ENCODE assay signal across 18 cellular contexts in the genomic region with DNA sequence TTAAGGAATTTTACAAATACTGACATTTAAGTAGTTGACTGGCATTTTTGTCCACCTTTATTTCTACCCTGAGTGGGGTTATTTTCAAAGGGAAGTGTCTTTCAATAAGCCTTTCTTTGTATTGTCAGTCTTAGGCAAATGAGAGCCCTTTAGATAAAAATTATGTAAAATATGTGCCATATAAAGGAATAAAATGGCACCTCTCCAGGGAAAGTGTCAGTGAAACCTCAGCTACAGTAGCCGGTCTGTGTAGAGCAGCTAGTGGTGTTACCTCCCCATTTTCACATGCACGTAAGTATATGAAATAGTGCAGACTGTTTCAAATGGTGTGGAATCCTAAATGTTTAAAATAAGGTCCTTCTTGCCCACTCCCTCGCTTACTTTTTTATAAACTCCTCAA. TPM values are rescaled to one million over a fixed set of nuclear protein-coding genes. Genes with fewer than 3 reads are reported as not detected.
DNase-seq lines count a peak whose midpoint lies in the region; ATAC-seq and TF ChIP-seq lines count a peak whose summit lies in the region.
"Had no signal": no experiment of that assay in that cellular context is flagged by ENCODE, and none has a peak within 500 bp of the region (broad histone marks: within the 10 kb centered on the region; RNA-seq: fewer than 3 reads in every experiment).

No MANE protein-coding gene starts in this region.

- no peak overlapping the region; the same call in 1 of the 2 replicates for H3K27ac ChIP-seq in GM23338 (ENCODE audit: low read depth)
- H3K27ac ChIP-seq in esophagus muscularis mucosa (replicated peaks in 1 of 4), result peak overlapping the region; percentile 1 to 8 (median 4)
- H3K27ac ChIP-seq in foreskin keratinocyte, result no peak overlapping the region
- H3K27ac ChIP-seq: KMS-11, RWPE1, testis had no signal

- H3K27ac Mint-ChIP-seq in GM23338, result peak overlapping the region; percentile 64
- peak overlapping the region; percentile 78 for H3K27ac Mint-ChIP-seq in osteocyte (ENCODE audit: unreplicated experiment)
- H3K27ac Mint-ChIP-seq: activated CD4-positive, alpha-beta T cell treated with anti-CD3 and anti-CD28 coated beads for 36 hours; activated CD8-positive, alpha-beta memory T cell treated with anti-CD3 and anti-CD28 coated beads, Interleukin-2, amount 10 ng/mL, durations not matched to agents 7 days and 5 days; activated T-helper 1 cell treated with anti-CD3 and anti-CD28 coated beads, Interleukin-12 subunit alpha, Interleukin-12 subunit beta, Interleukin-2, Interleukin-4 antibody, amounts not matched to agents 30 ng/mL and 10 ng/mL and 1 ng/mL, durations not matched to agents 14 hours and 24 hours and 36 hours had no signal

- H3K4me1 ChIP-seq in GM23338 (ENCODE audit: insufficient read depth), result peaks cover 14% of the 10 kb centered on the region
- peaks cover 39 to 66% (median 49%) of the 10 kb centered on the region in 4 donors for H3K4me1 ChIP-seq in esophagus muscularis mucosa
- peaks cover 19% of the 10 kb centered on the region for H3K4me1 ChIP-seq in foreskin keratinocyte

- H3K27me3 Mint-ChIP-seq in GM23338 (ENCODE audit: insufficient read depth, low read depth, poor library complexity) (peaks cover 5% of the 10 kb centered on the region), osteocyte (ENCODE audit: unreplicated experiment) (no peaks in the 10 kb centered on the region)
- H3K27me3 Mint-ChIP-seq: activated CD4-positive, alpha-beta T cell treated with anti-CD3 and anti-CD28 coated beads for 36 hours; activated CD8-positive, alpha-beta memory T cell treated with anti-CD3 and anti-CD28 coated beads, Interleukin-2, amount 10 ng/mL, durations not matched to agents 7 days and 5 days; CD8-positive, alpha-beta memory T cell; naive thymus-derived CD4-positive, alpha-beta T cell had no signal

- H3K9me3 ChIP-seq in esophagus muscularis mucosa, result no peaks in the 10 kb centered on the region
- H3K9me3 ChIP-seq: testis had no signal

- intact Hi-C loops in esophagus muscularis mucosa (cut with DNase I), result no loop called here

- no peak for ATAC-seq in GM23338
- no peak for ATAC-seq in GM21360 (IDR thresholded peaks at IDR 0.05; ENCODE audit: unreplicated experiment)
- no peak for ATAC-seq in foreskin keratinocyte
- ATAC-seq: activated CD4-positive, alpha-beta T cell treated with anti-CD3 and anti-CD28 coated beads for 36 hours; activated CD8-positive, alpha-beta memory T cell treated with anti-CD3 and anti-CD28 coated beads, Interleukin-2, amount 10 ng/mL, durations not matched to agents 7 days and 5 days; activated naive CD4-positive, alpha-beta T cell treated with anti-CD3 and anti-CD28 coated beads, Interleukin-2, amount 50 U/mL, for 72 hours; naive thymus-derived CD4-positive, alpha-beta T cell had no signal

- H3K4me2 ChIP-seq in GM23338, result peak overlapping the region; percentile 6; the same call in 1 of the 2 replicates
- H3K4me2 ChIP-seq: KMS-11 had no signal

- peaks cover 12% of the 10 kb centered on the region; the same call in 1 of the 2 replicates for H3K79me2 ChIP-seq in GM23338 (replicated peaks; ENCODE audit: insufficient read depth)

- no peaks in the 10 kb centered on the region for H3F3A ChIP-seq in GM23338 (replicated peaks; ENCODE audit: low read depth)

- DNase-seq in GM23338 (ENCODE audit: low spot score), result no peak
- peak; percentile 89 to 92 for DNase-seq in NCI-H526 (lab: John Stamatoyannopoulos, UW)
- no peak for DNase-seq in esophagus muscularis mucosa (ENCODE audit: extremely low spot score)
- no peak for DNase-seq in osteocyte (ENCODE audit: extremely low spot score, unreplicated experiment)
- no peak for DNase-seq in stimulated activated CD4-positive, alpha-beta T cell treated with anti-CD3 and anti-CD28 coated beads, Interleukin-2, amount 100 ng/mL, for 48 hours
- DNase-seq in foreskin keratinocyte, result no peak
- DNase-seq: activated CD4-positive, alpha-beta T cell treated with anti-CD3 and anti-CD28 coated beads for 36 hours; activated CD8-positive, alpha-beta memory T cell treated with anti-CD3 and anti-CD28 coated beads, Interleukin-2, amount 10 ng/mL, durations not matched to agents 7 days and 5 days; CD8-positive, alpha-beta memory T cell; kidney glomerular epithelial cell; naive thymus-derived CD4-positive, alpha-beta T cell; posterior cingulate gyrus; testis had no signal

- H3K36me3 ChIP-seq in GM23338 (ENCODE audit: insufficient read depth) (peaks cover 16% of the 10 kb centered on the region; the same call in 1 of the 2 replicates), esophagus muscularis mucosa (peaks cover 12 to 38% (median 22%) of the 10 kb centered on the region in 4 donors)

- H3K4me3 ChIP-seq in GM23338 (no peak overlapping the region), esophagus muscularis mucosa (no peak overlapping the region)
- H3K4me3 ChIP-seq: testis had no signal

- 66% methylated on average over 3 of the region's 3 CpGs for WGBS in esophagus muscularis mucosa

- no peak overlapping the region for H2AFZ ChIP-seq in GM23338

- TF ChIP-seq POLR2A in esophagus muscularis mucosa (IDR thresholded peaks at IDR 0.05; ENCODE audit: low read depth), result no peak

- no peaks in the 10 kb centered on the region for H3K9me2 ChIP-seq in GM23338 (ENCODE audit: insufficient read depth)

- H3K9me3 Mint-ChIP-seq in GM23338 (no peaks in the 10 kb centered on the region), osteocyte (ENCODE audit: unreplicated experiment) (no peaks in the 10 kb centered on the region)
- H3K9me3 Mint-ChIP-seq: activated naive CD4-positive, alpha-beta T cell treated with anti-CD3 and anti-CD28 coated beads, Interleukin-2, amount 50 U/mL, for 72 hours; activated T-helper 1 cell treated with anti-CD3 and anti-CD28 coated beads, Interleukin-12 subunit alpha, Interleukin-12 subunit beta, Interleukin-2, Interleukin-4 antibody, amounts not matched to agents 30 ng/mL and 10 ng/mL and 1 ng/mL, durations not matched to agents 14 hours and 24 hours and 36 hours; CD8-positive, alpha-beta memory T cell; naive thymus-derived CD4-positive, alpha-beta T cell had no signal

- no peaks in the 10 kb centered on the region for H4K20me1 ChIP-seq in GM23338 (replicated peaks; ENCODE audit: insufficient read depth)

- H3K27me3 ChIP-seq in GM23338 (ENCODE audit: insufficient read depth) (no peaks in the 10 kb centered on the region), esophagus muscularis mucosa (no peaks in the 10 kb centered on the region), foreskin keratinocyte (no peaks in the 10 kb centered on the region)
- H3K27me3 ChIP-seq: testis had no signal

- TF ChIP-seq CTCF in GM23338 (conservative IDR thresholded peaks at IDR 0.05; ENCODE audit: low read depth in 2 of 2), result no peak
- no peak for TF ChIP-seq CTCF in esophagus muscularis mucosa (IDR thresholded peaks at IDR 0.05)
- TF ChIP-seq CTCF in osteocyte (IDR thresholded peaks at IDR 0.05), result no peak
- no peak for TF ChIP-seq CTCF in foreskin keratinocyte (conservative IDR thresholded peaks at IDR 0.05)

- H3K4me1 Mint-ChIP-seq in GM23338 (peaks cover 23% of the 10 kb centered on the region), osteocyte (ENCODE audit: unreplicated experiment) (peaks cover 54% of the 10 kb centered on the region)

- H3K4me3 Mint-ChIP-seq in GM23338 (no peak overlapping the region; the same call in 2 of the 3 replicates), osteocyte (ENCODE audit: unreplicated experiment) (peak overlapping the region; percentile 20)
- H3K4me3 Mint-ChIP-seq: activated CD4-positive, alpha-beta T cell treated with anti-CD3 and anti-CD28 coated beads for 36 hours; activated CD8-positive, alpha-beta memory T cell treated with anti-CD3 and anti-CD28 coated beads, Interleukin-2, amount 10 ng/mL, durations not matched to agents 7 days and 5 days; activated T-helper 1 cell treated with anti-CD3 and anti-CD28 coated beads, Interleukin-12 subunit alpha, Interleukin-12 subunit beta, Interleukin-2, Interleukin-4 antibody, amounts not matched to agents 30 ng/mL and 10 ng/mL and 1 ng/mL, durations not matched to agents 14 hours and 24 hours and 36 hours; CD8-positive, alpha-beta memory T cell; naive thymus-derived CD4-positive, alpha-beta T cell had no signal

- H3K36me3 Mint-ChIP-seq in GM23338 (ENCODE audit: low read depth), result peaks cover 20% of the 10 kb centered on the region
- H3K36me3 Mint-ChIP-seq in osteocyte (ENCODE audit: unreplicated experiment), result peaks cover 11% of the 10 kb centered on the region

- TF ChIP-seq EP300 in esophagus muscularis mucosa (IDR thresholded peaks at IDR 0.05), result no peak

RNA-seq across cellular contexts. Expression of a gene that starts 5.0 kb away (rescaled TPM):
- total RNA-seq in GM23338 (2014; rRNA removed; shearing (Covaris generic)), result 12.8 and 13.2 TPM in 2 replicates
- polyA plus RNA-seq in GM23338 (2016; fragmentation: Nextera tagmentation; extraction: Ambion mirVana) (23.6 and 25.9 TPM in 2 replicates), foreskin keratinocyte (4.1 and 5.5 TPM in 2 replicates)
- total RNA-seq in esophagus muscularis mucosa (10 to 100 TPM in 2 of 4 donors, 1 to 10 TPM in 2; 6.0 to 14.1 (median 9.0) TPM), osteocyte (16.7 and 17.7 TPM in 2 replicates), foreskin keratinocyte (13.7 and 14.7 TPM in 2 replicates)

RNA-seq across cellular contexts. Expression of a gene that starts 5.1 kb away (rescaled TPM):
- 3.0 and 4.4 TPM in 2 replicates for total RNA-seq in GM23338 (2014; rRNA removed; shearing (Covaris generic))
- polyA plus RNA-seq in GM23338 (2016; fragmentation: Nextera tagmentation; extraction: Ambion mirVana) (1.4 TPM in 2 replicates), foreskin keratinocyte (2.7 and 4.1 TPM in 2 replicates)
- total RNA-seq in esophagus muscularis mucosa (10 to 100 TPM in 3 of 4 donors, 1 to 10 TPM in 1; 7.9 to 18.1 (median 11.4) TPM), osteocyte (6.3 and 7.3 TPM in 2 replicates), foreskin keratinocyte (7.6 and 7.8 TPM in 2 replicates)

RNA-seq across cellular contexts. Expression of a gene that starts 11.7 kb away (rescaled TPM):
- total RNA-seq in GM23338 (2014; rRNA removed; shearing (Covaris generic)), result 2.1 TPM in 2 replicates
- 0.14 and 0.50 TPM in 2 replicates for polyA plus RNA-seq in GM23338 (2016; fragmentation: Nextera tagmentation; extraction: Ambion mirVana)
- 1 to 10 TPM in 2 of 4 donors, under 1 TPM in 2; 0.52 to 3.5 (median 1.0) TPM for total RNA-seq in esophagus muscularis mucosa
- total RNA-seq in osteocyte, result 1.7 and 2.1 TPM in 2 replicates
- total RNA-seq in foreskin keratinocyte, result 0.28 and 0.34 TPM in 2 replicates
- polyA plus RNA-seq in foreskin keratinocyte, result 0.04 and 0.21 TPM in 2 replicates

RNA-seq across cellular contexts. Expression of a gene that starts 13.0 kb away (rescaled TPM):
- total RNA-seq in GM23338 (2014; rRNA removed; shearing (Covaris generic)), result 2.0 and 2.8 TPM in 2 replicates
- polyA plus RNA-seq in GM23338 (2016; fragmentation: Nextera tagmentation; extraction: Ambion mirVana) (2.0 and 2.3 TPM in 2 replicates), foreskin keratinocyte (0.74 and 0.99 TPM in 2 replicates)
- total RNA-seq in esophagus muscularis mucosa (1 to 10 TPM in 1 of 4 donors, under 1 TPM in 3; 0.39 to 1.3 (median 0.82) TPM), osteocyte (0.16 and 0.46 TPM in 2 replicates), foreskin keratinocyte (1.1 and 1.2 TPM in 2 replicates)
- polyA plus RNA-seq: CD8-positive, alpha-beta memory T cell had no signal

Comparison
In these comparisons a context has a peak if more than half of its experiments do, and no peak if none do; other contexts are left out.
1. DNase-seq: peak in NCI-H526 (2 of 2); none in GM23338 (single experiment), esophagus muscularis mucosa (single experiment), osteocyte (single experiment), stimulated activated CD4-positive, alpha-beta T cell treated with anti-CD3 and anti-CD28 coated beads, Interleukin-2, amount 100 ng/mL, for 48 hours (0 of 2) and foreskin keratinocyte (0 of 2).
2. H3K27ac ChIP-seq: peak in esophagus muscularis mucosa (4 of 4); none in GM23338 (single experiment) and foreskin keratinocyte (single experiment).